ENCODE assay signal across 2 cellular contexts in genomic region chr16:74279266-74279665, GRCh38.
TF ChIP-seq lines count a peak whose summit lies in the region.

No MANE protein-coding gene starts in this region.

TF ChIP-seq in HepG2, 621 proteins besides CTCF, POLR2A, EP300 and RAD21:
- TF ChIP-seq ZNF44 (CRISPR knock-in tag; IDR thresholded peaks at IDR 0.05) (peak; percentile 96; the same call in 1 of the 2 replicates), HOXA9 (CRISPR knock-in tag; IDR thresholded peaks at IDR 0.05; ENCODE audit: borderline replicate concordance) (no peak), AKAP8 (CRISPR knock-in tag; IDR thresholded peaks at IDR 0.05) (no peak), KMT2A (CRISPR knock-in tag; IDR thresholded peaks at IDR 0.05) (no peak), ZC3H13 (CRISPR knock-in tag; IDR thresholded peaks at IDR 0.05) (no peak), PHF8 (CRISPR knock-in tag; IDR thresholded peaks at IDR 0.05) (no peak), ZFP37 (CRISPR knock-in tag; IDR thresholded peaks at IDR 0.05; ENCODE audit: borderline replicate concordance) (no peak)

TF ChIP-seq in K562, 482 proteins besides CTCF, POLR2A, EP300 and RAD21:
- peak; percentile 64 for TF ChIP-seq L3MBTL2 (IDR thresholded peaks at IDR 0.05)
- no peak for TF ChIP-seq THRB (CRISPR knock-in tag; conservative IDR thresholded peaks at IDR 0.05)
- no peak for TF ChIP-seq MCM3 (IDR thresholded peaks at IDR 0.05)
- TF ChIP-seq ZSCAN32 (CRISPR knock-in tag; IDR thresholded peaks at IDR 0.05): no peak
- TF ChIP-seq NFYB (IDR thresholded peaks at IDR 0.05; ENCODE audit: extremely low read depth, insufficient read length): peak; percentile 6
- peak; percentile 38; the same call in 1 of the 2 replicates for TF ChIP-seq TRIM28 (IDR thresholded peaks at IDR 0.05)
- peak; percentile 20 for TF ChIP-seq RBM25 (IDR thresholded peaks at IDR 0.05; ENCODE audit: low read depth, low read length, severe bottlenecking)
- TF ChIP-seq CCNT2 (IDR thresholded peaks at IDR 0.05; ENCODE audit: borderline replicate concordance, extremely low read depth, insufficient read length, low read depth, low read length): no peak
- TF ChIP-seq CBX5 (IDR thresholded peaks at IDR 0.05; ENCODE audit: borderline replicate concordance, low read depth): 0 out of 2 replicates have a peak, but pooled peaks have one; percentile 45
- no peak for TF ChIP-seq POLR3A (IDR thresholded peaks at IDR 0.05; ENCODE audit: borderline replicate concordance, extremely low read depth, insufficient read depth, insufficient read length)
- 0 out of 2 replicates have a peak, but pooled peaks have one; percentile 30 for TF ChIP-seq MGA (IDR thresholded peaks at IDR 0.05)
- no peak for TF ChIP-seq ZNF584 (CRISPR knock-in tag; IDR thresholded peaks at IDR 0.05; ENCODE audit: low read depth)
- TF ChIP-seq RERE (CRISPR knock-in tag; IDR thresholded peaks at IDR 0.05; ENCODE audit: borderline replicate concordance): no peak
- no peak for TF ChIP-seq ZFP30 (CRISPR knock-in tag; IDR thresholded peaks at IDR 0.05; ENCODE audit: borderline replicate concordance)
- TF ChIP-seq TCF7 (IDR thresholded peaks at IDR 0.05; ENCODE audit: borderline replicate concordance): no peak
